1 cellular context compared by ENCODE assay signal in genomic region chr1:88979054-88979748, GRCh38.
TF ChIP-seq lines count a peak whose summit lies in the region.

No MANE protein-coding gene starts in this region.

TF ChIP-seq in SK-N-SH, 30 proteins besides CTCF, POLR2A, EP300 and RAD21 (continued from another document):
- TF ChIP-seq, protein P1, sequence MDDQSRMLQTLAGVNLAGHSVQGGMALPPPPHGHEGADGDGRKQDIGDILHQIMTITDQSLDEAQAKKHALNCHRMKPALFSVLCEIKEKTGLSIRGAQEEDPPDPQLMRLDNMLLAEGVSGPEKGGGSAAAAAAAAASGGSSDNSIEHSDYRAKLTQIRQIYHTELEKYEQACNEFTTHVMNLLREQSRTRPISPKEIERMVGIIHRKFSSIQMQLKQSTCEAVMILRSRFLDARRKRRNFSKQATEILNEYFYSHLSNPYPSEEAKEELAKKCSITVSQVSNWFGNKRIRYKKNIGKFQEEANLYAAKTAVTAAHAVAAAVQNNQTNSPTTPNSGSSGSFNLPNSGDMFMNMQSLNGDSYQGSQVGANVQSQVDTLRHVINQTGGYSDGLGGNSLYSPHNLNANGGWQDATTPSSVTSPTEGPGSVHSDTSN (IDR thresholded peaks at IDR 0.05) = peak; percentile 52; the same call in 1 of the 2 replicates
- TF ChIP-seq NFIC (IDR thresholded peaks at IDR 0.05; ENCODE audit: borderline replicate concordance) (peak; percentile 7; the same call in 1 of the 2 replicates), EZH2phosphoT487 (IDR thresholded peaks at IDR 0.05; ENCODE audit: borderline replicate concordance, low read depth) (no peak), RCOR1 (IDR thresholded peaks at IDR 0.05; ENCODE audit: low read length) (no peak), TCF12 (IDR thresholded peaks at IDR 0.05) (peak; percentile 29; the same call in 1 of the 2 replicates)
